Comparison of ENCODE assay signal across 1 cellular context in genomic region chr2:226797989-226798421, GRCh38.
A peak's percentile ranks its signal among the peaks of the same experiment; 100 is the strongest.
TF ChIP-seq lines count a peak whose summit lies in the region.

No MANE protein-coding gene starts in this region.

TF ChIP-seq in HepG2, 621 proteins besides CTCF, POLR2A, EP300 and RAD21 (continued from another document):
- TF ChIP-seq PLSCR1 (CRISPR knock-in tag; IDR thresholded peaks at IDR 0.05; ENCODE audit: borderline replicate concordance) (0 out of 2 replicates have a peak, but pooled peaks have one; percentile 44), PAXIP1 (CRISPR knock-in tag; conservative IDR thresholded peaks at IDR 0.05) (no peak), NPAS2 (CRISPR knock-in tag; IDR thresholded peaks at IDR 0.05; ENCODE audit: borderline replicate concordance) (no peak), REXO4 (CRISPR knock-in tag; IDR thresholded peaks at IDR 0.05; ENCODE audit: borderline replicate concordance) (no peak), NCOA2 (CRISPR knock-in tag; IDR thresholded peaks at IDR 0.05) (no peak), TRAFD1 (CRISPR knock-in tag; IDR thresholded peaks at IDR 0.05; ENCODE audit: borderline replicate concordance) (0 out of 2 replicates have a peak, but pooled peaks have one; percentile 32), REPIN1 (CRISPR knock-in tag; IDR thresholded peaks at IDR 0.05; ENCODE audit: borderline replicate concordance, low read depth) (0 out of 2 replicates have a peak, but pooled peaks have one; percentile 23), RBFOX2 (IDR thresholded peaks at IDR 0.05; ENCODE audit: low read depth, low read length) (peak; percentile 9; the same call in 1 of the 2 replicates), ZNF572 (CRISPR knock-in tag; IDR thresholded peaks at IDR 0.05) (0 out of 2 replicates have a peak, but pooled peaks have one; percentile 16), NFE2L1 (CRISPR knock-in tag; IDR thresholded peaks at IDR 0.05; ENCODE audit: borderline replicate concordance) (0 out of 2 replicates have a peak, but pooled peaks have one; percentile 19), FOXC1 (CRISPR knock-in tag; IDR thresholded peaks at IDR 0.05; ENCODE audit: borderline replicate concordance) (0 out of 2 replicates have a peak, but pooled peaks have one; percentile 64), HMGXB4 (CRISPR knock-in tag; IDR thresholded peaks at IDR 0.05; ENCODE audit: borderline replicate concordance in 1 of 2, low read depth in 1 of 2) (no peak), HIC2 (CRISPR knock-in tag; IDR thresholded peaks at IDR 0.05; ENCODE audit: low read depth) (no peak), MAZ (IDR thresholded peaks at IDR 0.05; ENCODE audit: borderline replicate concordance, low read depth, low read length) (no peak), MAZ (CRISPR knock-in tag; IDR thresholded peaks at IDR 0.05; ENCODE audit: low read depth) (0 out of 2 replicates have a peak, but pooled peaks have one; percentile 6), ARID2 (CRISPR knock-in tag; IDR thresholded peaks at IDR 0.05; ENCODE audit: borderline replicate concordance) (peak; percentile 31; the same call in 1 of the 2 replicates), ZNF10 (CRISPR knock-in tag; IDR thresholded peaks at IDR 0.05; ENCODE audit: borderline replicate concordance, low read depth) (no peak), ZNF329 (CRISPR knock-in tag; IDR thresholded peaks at IDR 0.05; ENCODE audit: low read depth) (0 out of 2 replicates have a peak, but pooled peaks have one; percentile 19), KDM5B (CRISPR knock-in tag; IDR thresholded peaks at IDR 0.05; ENCODE audit: borderline replicate concordance) (peak; percentile 18; the same call in 1 of the 2 replicates), MTF2 (CRISPR knock-in tag; IDR thresholded peaks at IDR 0.05; ENCODE audit: borderline replicate concordance) (no peak), ZNF292 (CRISPR knock-in tag; IDR thresholded peaks at IDR 0.05; ENCODE audit: borderline replicate concordance, low read depth) (0 out of 2 replicates have a peak, but pooled peaks have one; percentile 8), ZNF33B (CRISPR knock-in tag; IDR thresholded peaks at IDR 0.05) (0 out of 2 replicates have a peak, but pooled peaks have one; percentile 65), BORCS8-MEF2B (CRISPR knock-in tag; IDR thresholded peaks at IDR 0.05) (0 out of 2 replicates have a peak, but pooled peaks have one; percentile 46), ZNF687 (CRISPR knock-in tag; IDR thresholded peaks at IDR 0.05) (peak; percentile 27; the same call in 1 of the 2 replicates), ZC3H13 (CRISPR knock-in tag; IDR thresholded peaks at IDR 0.05) (peak; percentile 28; the same call in 1 of the 2 replicates)
TF ChIP-seq in HepG2: peak in this region for 17.
